Comparison of ENCODE assay signal across 20 cellular contexts in the genomic region with DNA sequence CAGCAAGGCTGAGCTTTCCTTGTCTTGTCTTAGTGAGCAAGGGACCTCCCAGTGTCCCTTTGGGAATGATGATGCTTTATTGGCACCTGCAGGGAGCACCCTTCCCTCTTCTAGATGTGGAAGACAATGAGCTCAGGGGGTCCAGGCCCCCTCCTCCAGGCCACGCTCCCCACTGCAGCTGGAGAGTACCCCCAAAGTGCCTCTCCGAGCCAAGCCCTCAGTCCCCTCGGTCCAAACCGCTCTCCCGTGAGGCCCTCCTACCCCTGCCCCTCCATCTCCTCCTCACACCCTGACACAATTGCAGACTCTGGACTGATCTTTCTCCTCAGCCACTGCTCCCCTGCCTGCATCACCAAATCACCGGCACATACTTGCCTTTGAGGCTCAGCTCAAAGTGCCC. TPM values are rescaled to one million over a fixed set of nuclear protein-coding genes. Genes with fewer than 3 reads are reported as not detected.
DNase-seq lines count a peak whose midpoint lies in the region; ATAC-seq, FAIRE-seq and TF ChIP-seq lines count a peak whose summit lies in the region.
"Had no signal": no experiment of that assay in that cellular context is flagged by ENCODE, and none has a peak within 500 bp of the region (broad histone marks: within the 10 kb centered on the region; RNA-seq: fewer than 3 reads in every experiment).

No MANE protein-coding gene starts in this region.

- H3K4me3 Mint-ChIP-seq in HFFc6 = no peak overlapping the region
- H3K4me3 Mint-ChIP-seq: B cell; CD8-positive, alpha-beta memory T cell; H9 had no signal

- H3K9me3 Mint-ChIP-seq in HFFc6 = no peaks in the 10 kb centered on the region
- H3K9me3 Mint-ChIP-seq: CD8-positive, alpha-beta memory T cell; H9 had no signal

- TF ChIP-seq CTCF in osteoblast (IDR thresholded peaks at IDR 0.05; ENCODE audit: extremely low read depth, low read depth, low read length) (no peak), suprapubic skin (IDR thresholded peaks at IDR 0.05) (no peak), HFFc6 (IDR thresholded peaks at IDR 0.05) (no peak), D721Med (IDR thresholded peaks at IDR 0.05; ENCODE audit: insufficient read depth, missing control alignments) (no peak)

- H3K36me3 Mint-ChIP-seq in HFFc6 (ENCODE audit: low read depth) = no peaks in the 10 kb centered on the region
- H3K36me3 Mint-ChIP-seq: CD8-positive, alpha-beta memory T cell had no signal

- H3K4me1 Mint-ChIP-seq in HFFc6 (ENCODE audit: low read depth) = no peaks in the 10 kb centered on the region
- H3K4me1 Mint-ChIP-seq: B cell; CD8-positive, alpha-beta memory T cell had no signal

- H3K27me3 ChIP-seq in osteoblast (ENCODE audit: insufficient read depth, low read length) = peaks cover 5% of the 10 kb centered on the region
- no peaks in the 10 kb centered on the region for H3K27me3 ChIP-seq in suprapubic skin
- H3K27me3 ChIP-seq: MG63 had no signal

- no peak overlapping the region for H3K27ac Mint-ChIP-seq in HFFc6
- H3K27ac Mint-ChIP-seq: B cell had no signal

- H3K9me3 ChIP-seq in osteoblast (ENCODE audit: low read depth, low read length) (no peaks in the 10 kb centered on the region), suprapubic skin (no peaks in the 10 kb centered on the region)
- H3K9me3 ChIP-seq: MG63 had no signal

- H3K27ac ChIP-seq in cingulate gyrus (ENCODE audit: low read depth, low read length) (peak overlapping the region; percentile 32), osteoblast (ENCODE audit: low read depth, low read length) (no peak overlapping the region), suprapubic skin (no peak overlapping the region)
- H3K27ac ChIP-seq: 22Rv1, C4-2B had no signal

- no peak overlapping the region for H2AFZ ChIP-seq in osteoblast (ENCODE audit: low read length)

- 93% methylated on average over 6 of the region's 6 CpGs for WGBS in suprapubic skin

- no peaks in the 10 kb centered on the region for H3K79me2 ChIP-seq in osteoblast (ENCODE audit: insufficient read depth, low read length)

- H3K4me1 ChIP-seq in osteoblast (ENCODE audit: insufficient read depth, low read length) (no peaks in the 10 kb centered on the region), suprapubic skin (no peaks in the 10 kb centered on the region)

- FAIRE-seq in D721Med (lab: Jason Lieb, UNC) = no peak
- FAIRE-seq: GM18507 had no signal

- TF ChIP-seq EP300 in suprapubic skin (IDR thresholded peaks at IDR 0.05) = no peak

- no peak for TF ChIP-seq POLR2A in suprapubic skin (IDR thresholded peaks at IDR 0.05)

- no peak overlapping the region for H3K4me2 ChIP-seq in osteoblast (ENCODE audit: insufficient read depth, low read length)

- DNase-seq in activated effector memory CD4-positive, alpha-beta T cell treated with anti-CD3 and anti-CD28 coated beads, Interleukin-2, amount 50 U/mL, for 16 hours = peak; percentile 42
- no peak for DNase-seq in activated effector memory CD4-positive, alpha-beta T cell treated with Interleukin-2 at 50 U/mL for 16 hours
- DNase-seq in osteoblast (ENCODE audit: insufficient read length, low spot score, missing footprints) (peak; percentile 32), suprapubic skin (ENCODE audit: low spot score in 2 of 2) (peak; percentile 32 to 54), HFFc6 (no peak), D721Med (ENCODE audit: insufficient read length, low spot score) (no peak)
- DNase-seq: CD8-positive, alpha-beta memory T cell; H9; KBM-7; MG63; NCI-H1048; NCI-H1694; OCI-M1 had no signal

- H3K27me3 Mint-ChIP-seq in HFFc6 (ENCODE audit: insufficient read depth) = peaks cover 40% of the 10 kb centered on the region
- H3K27me3 Mint-ChIP-seq: B cell had no signal

- H3K36me3 ChIP-seq in osteoblast (ENCODE audit: insufficient read depth, low read length) (no peaks in the 10 kb centered on the region), suprapubic skin (no peaks in the 10 kb centered on the region)
- H3K36me3 ChIP-seq: MG63 had no signal

- no peaks in the 10 kb centered on the region for H4K20me1 ChIP-seq in osteoblast (ENCODE audit: insufficient read depth, low read length)

- H3K4me3 ChIP-seq in osteoblast (ENCODE audit: insufficient read depth, low read length) = no peak overlapping the region
- no peak overlapping the region for H3K4me3 ChIP-seq in suprapubic skin
- H3K4me3 ChIP-seq: MG63 had no signal

- ATAC-seq in HG02970 (IDR thresholded peaks at IDR 0.05; ENCODE audit: low FRiP score, unreplicated experiment) = no peak
- ATAC-seq: SK-N-SH treated with all-trans-retinoic acid at 6 μM for 48 hours had no signal

RNA-seq across cellular contexts. Expression of gene RBP3, which starts 16.7 kb away (rescaled TPM):
- not detected in 2 replicates for total RNA-seq in osteoblast
- total RNA-seq in suprapubic skin = not detected
- total RNA-seq in HFFc6 (2021; fragmentation: NEBNext Ultra II Directional; extraction: Animal tissue kit (Norgen Biotek cat#: 25700)) = not detected
- total RNA-seq: B cell; CD8-positive, alpha-beta memory T cell; H9 had no signal

RNA-seq across cellular contexts. Expression of gene ZNF488, which starts 19.2 kb away (rescaled TPM):
- total RNA-seq in osteoblast (under 0.01 and 0.29 TPM in 2 replicates), suprapubic skin (1 to 10 TPM; 1.0 to 3.9 (median 2.3) TPM)
- total RNA-seq in HFFc6 (2021; fragmentation: NEBNext Ultra II Directional; extraction: Animal tissue kit (Norgen Biotek cat#: 25700)) = under 1 TPM in 3 of 6 experiments, not detected in 3; 0.05 to 0.07 (median 0.07) TPM
- total RNA-seq: B cell had no signal

RNA-seq across cellular contexts. Expression of gene GDF2, which starts 42.7 kb away (rescaled TPM):
- total RNA-seq in osteoblast = not detected in 2 replicates
- not detected for total RNA-seq in suprapubic skin
- total RNA-seq in HFFc6 (2021; fragmentation: NEBNext Ultra II Directional; extraction: Animal tissue kit (Norgen Biotek cat#: 25700)) = not detected
- total RNA-seq: B cell; CD8-positive, alpha-beta memory T cell; H9 had no signal

Comparison
In these comparisons a context has a peak if more than half of its experiments do, and no peak if none do; other contexts are left out.
1. DNase-seq: peak in activated effector memory CD4-positive, alpha-beta T cell treated with anti-CD3 and anti-CD28 coated beads, Interleukin-2, amount 50 U/mL, for 16 hours (single experiment), osteoblast (single experiment) and suprapubic skin (2 of 2); none in activated effector memory CD4-positive, alpha-beta T cell treated with Interleukin-2 at 50 U/mL for 16 hours (single experiment), HFFc6 (single experiment) and D721Med (single experiment).